ENCODE assay signal across 32 cellular contexts in the genomic region with DNA sequence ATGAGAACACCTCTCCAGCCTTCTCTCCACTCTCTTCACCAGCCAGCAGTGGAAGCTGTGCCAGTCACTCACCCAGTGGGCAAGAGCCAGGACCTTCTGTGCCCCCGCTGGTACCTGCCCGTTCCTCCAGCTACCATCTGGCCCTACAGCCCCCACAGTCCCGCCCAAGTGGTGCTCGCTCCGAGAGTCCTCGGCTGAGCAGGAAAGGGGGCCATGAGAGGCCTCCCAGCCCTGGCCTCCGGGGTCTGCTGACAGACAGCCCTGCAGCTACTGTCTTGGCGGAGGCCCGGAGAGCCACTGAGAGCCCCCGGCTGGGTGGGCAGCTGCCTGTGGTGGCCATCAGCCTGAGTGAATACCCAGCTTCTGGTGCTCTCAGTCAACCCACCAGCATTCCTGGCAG. TPM values are rescaled to one million over a fixed set of nuclear protein-coding genes. Genes with fewer than 3 reads are reported as not detected.
"Had no signal": no experiment of that assay in that cellular context is flagged by ENCODE, and none has a peak within 500 bp of the region (broad histone marks: within the 10 kb centered on the region; RNA-seq: fewer than 3 reads in every experiment).

No MANE protein-coding gene starts in this region.

- DNase-seq: activated CD4-positive, alpha-beta T cell treated with anti-CD3 and anti-CD28 coated beads for 4 hours; activated CD4-positive, alpha-beta T cell treated with anti-CD3 and anti-CD28 coated beads, Interleukin-2, amount 50 U/mL, for 4 hours; activated naive CD4-positive, alpha-beta T cell treated with Interleukin-2 at 50 U/mL for 16 hours; activated T-cell treated with anti-CD3 and anti-CD28 coated beads for 4 hours; activated T-cell treated with anti-CD3 and anti-CD28 coated beads, Interleukin-2, amount 50 U/mL, for 72 hours; adrenal gland; endodermal cell; foreskin keratinocyte; islet precursor cell; SK-N-SH; small intestine; stimulated activated CD4-positive, alpha-beta T cell treated with anti-CD3 and anti-CD28 coated beads, Interleukin-4, amount 100 ng/mL, for 24 hours; stimulated activated CD8-positive, alpha-beta memory T cell treated with anti-CD3 and anti-CD28 coated beads, Interleukin-4, amount 100 ng/mL, for 48 hours; stimulated activated naive CD8-positive, alpha-beta T cell treated with anti-CD3 and anti-CD28 coated beads, Interleukin-15, amount 100 ng/mL, for 72 hours; SW 1271; T-helper 9 cell; transverse colon had no signal

- H3K27ac ChIP-seq: adrenal gland, cardiac muscle cell, foreskin keratinocyte, suprapubic skin, transverse colon, VCaP had no signal

- H3K36me3 ChIP-seq: transverse colon had no signal

- H3K9me3 ChIP-seq: adrenal gland, ascending aorta, esophagus muscularis mucosa, mucosa of descending colon, SK-N-SH, suprapubic skin, transverse colon had no signal

- H3K4me3 ChIP-seq: adrenal gland, ascending aorta, cardiac muscle cell, esophagus muscularis mucosa, lung, mucosa of descending colon, suprapubic skin, transverse colon had no signal

- ATAC-seq: activated T-cell treated with anti-CD3 and anti-CD28 coated beads, Interleukin-2, amount 50 U/mL, for 72 hours; foreskin keratinocyte; mucosa of descending colon; natural killer cell treated with Interleukin-12 subunit alpha and Interleukin-12 subunit beta and Interleukin-15 and Interleukin-18, amount 100 ng/mL, for 72 hours; sciatic nerve; stimulated activated memory B cell treated with anti-CD40 and anti-IgM and Interleukin-4, amounts not matched to agents 10 μg/mL and 1 μg/mL and 100 μg/mL, for 72 hours; stimulated activated naive CD8-positive, alpha-beta T cell treated with anti-CD3 and anti-CD28 coated beads, Interleukin-15, amount 100 ng/mL, for 72 hours had no signal

- H3K27me3 ChIP-seq: adrenal gland, ascending aorta, cardiac muscle cell, esophagus muscularis mucosa, foreskin keratinocyte, suprapubic skin, transverse colon had no signal

RNA-seq across cellular contexts. Expression of gene TREH, which starts 51.9 kb away (rescaled TPM):
- total RNA-seq: activated T-cell treated with anti-CD3 and anti-CD28 coated beads, Interleukin-2, amount 50 U/mL, for 72 hours; adrenal gland; ascending aorta; cardiac muscle cell; chondrocyte; endodermal cell; esophagus muscularis mucosa; foreskin keratinocyte; mesenteric fat pad; myocyte; natural killer cell treated with Interleukin-12 subunit alpha and Interleukin-12 subunit beta and Interleukin-15 and Interleukin-18, amount 100 ng/mL, for 72 hours; osteoblast; sciatic nerve; suprapubic skin; urinary bladder had no signal
- polyA plus RNA-seq: SK-N-SH had no signal
